ENCODE assay signal across 8 cellular contexts in genomic region chr3:107753494-107753893, GRCh38.
DNase-seq lines count a peak whose midpoint lies in the region; ATAC-seq, FAIRE-seq and TF ChIP-seq lines count a peak whose summit lies in the region.

No MANE protein-coding gene starts in this region.

- H3K9me3 ChIP-seq in OCI-LY7 (ENCODE audit: low read length) (no peaks in the 10 kb centered on the region), HepG2 (ENCODE audit: low read length) (no peaks in the 10 kb centered on the region), aorta (ENCODE audit: control insufficient read depth, low read length) (no peaks in the 10 kb centered on the region)

- H3K79me2 ChIP-seq in OCI-LY7 (ENCODE audit: insufficient read depth, low read depth, low read length) (no peaks in the 10 kb centered on the region), HepG2 (ENCODE audit: insufficient read depth, low read length) (no peaks in the 10 kb centered on the region)

- CTCF ChIA-PET in OCI-LY7 (lab: Charles Lee; ENCODE audit: unreplicated experiment), result no interaction called here
- CTCF ChIA-PET in HepG2 (lab: Yijun Ruan, JAX; ENCODE audit: low intra/inter-chr PET ratio, low total read pairs), result interaction anchor here (1.5 to 2.1 kb wide), 3 partner anchors 77 to 93 kb away, joined by 4 to 12 read pairs (median 12); no protein-coding TSS in a partner anchor

- H3K36me3 ChIP-seq in OCI-LY7 (ENCODE audit: insufficient read depth, low read length) (no peaks in the 10 kb centered on the region; the same call in 1 of the 2 replicates), HepG2 (replicated peaks in 1 of 2; ENCODE audit: control insufficient read depth in 1 of 2, insufficient read depth in 2 of 2, low read length in 2 of 2) (peaks cover 3 to 6% of the 10 kb centered on the region in 2 experiments; a peak in 4 of 5 replicates), aorta (ENCODE audit: control insufficient read depth in 1 of 2, insufficient read depth in 2 of 2, low read length in 1 of 2) (no peaks in the 10 kb centered on the region)

- H3K9ac ChIP-seq in HepG2 (ENCODE audit: insufficient read depth, low read depth, low read length), result no peak overlapping the region

- no peak overlapping the region for H3K4me3 ChIP-seq in OCI-LY7 (ENCODE audit: low read depth, low read length, poor library complexity, severe bottlenecking)
- no peak overlapping the region for H3K4me3 ChIP-seq in HepG2 (replicated peaks in 1 of 3; ENCODE audit: insufficient read depth in 1 of 3, low read depth in 2 of 3, low read length in 3 of 3)
- no peak overlapping the region for H3K4me3 ChIP-seq in aorta (ENCODE audit: low read length in 2 of 2)

- no peaks in the 10 kb centered on the region for H3K9me2 ChIP-seq in OCI-LY7 (ENCODE audit: insufficient read depth, low read length)

- POLR2A ChIA-PET in OCI-LY7 (lab: Charles Lee) (interaction anchor here (1.0 kb wide), 1 partner anchor 79 kb away, joined by 3 read pairs; no protein-coding TSS in a partner anchor), HepG2 (lab: Yijun Ruan, JAX) (no interaction called here)

- TF ChIP-seq CTCF in OCI-LY7 (conservative IDR thresholded peaks at IDR 0.05; ENCODE audit: low read length) (peak; percentile 63), HepG2 (CRISPR knock-in tag; IDR thresholded peaks at IDR 0.05) (peak; percentile 76)

- H3K4me1 ChIP-seq in OCI-LY7 (ENCODE audit: insufficient read depth, low read length, poor library complexity, severe bottlenecking), result no peaks in the 10 kb centered on the region
- no peaks in the 10 kb centered on the region for H3K4me1 ChIP-seq in HepG2 (ENCODE audit: insufficient read depth, low read length)
- H3K4me1 ChIP-seq in aorta (ENCODE audit: control insufficient read depth in 1 of 2, insufficient read depth in 2 of 2, low read length in 2 of 2), result no peaks in the 10 kb centered on the region

- H2AFZ ChIP-seq in OCI-LY7 (ENCODE audit: low read length) (no peak overlapping the region), HepG2 (ENCODE audit: low read length) (no peak overlapping the region)

- BruUV-seq in OCI-LY7 (replicated peaks; lab: Mats Ljungman, UMichigan) (no TSS peak), HepG2 (replicated peaks; lab: Mats Ljungman, UMichigan) (no TSS peak)

- ATAC-seq in HG03520 (IDR thresholded peaks at IDR 0.05; ENCODE audit: unreplicated experiment), result peak; percentile 51
- peak; percentile 98 for ATAC-seq in HepG2
- ATAC-seq in aorta (ENCODE audit: low FRiP score), result peak; percentile 78

- no peak for FAIRE-seq in HepG2 (lab: Jason Lieb, UNC)

- DNase-seq in activated T-cell treated with anti-CD3 and anti-CD28 coated beads for 24 hours (ENCODE audit: low read depth) (peak; percentile 12), activated T-cell treated with anti-CD3 and anti-CD28 coated beads for 4 hours (no peak), OCI-LY7 (ENCODE audit: low spot score) (peak; percentile 35), cerebellar cortex (ENCODE audit: low spot score) (peak; percentile 56), HepG2 (ENCODE audit: low spot score) (peak; percentile 47), aorta (no peak), T1000 (lab: John Stamatoyannopoulos, UW) (no peak)

- intact Hi-C loops in OCI-LY7 (cut with micrococcal nuclease; ENCODE audit: unreplicated experiment) (loop anchor here (10.0 kb wide), 1 partner anchor 179 kb away; no protein-coding TSS in a partner anchor), HepG2 (cut with micrococcal nuclease; ENCODE audit: unreplicated experiment) (loop anchor here (1.0 to 5.0 kb wide), 3 partner anchors 93 to 516 kb away; no protein-coding TSS in a partner anchor), aorta (cut with DNase I) (loop anchor here (5.0 kb wide), 4 partner anchors 39 to 99 kb away; no protein-coding TSS in a partner anchor)

- TF ChIP-seq EP300 in HepG2 (IDR thresholded peaks at IDR 0.05; ENCODE audit: low read depth in 2 of 2, low read length in 2 of 2) (no peak), HepG2 (CRISPR knock-in tag; IDR thresholded peaks at IDR 0.05; ENCODE audit: borderline replicate concordance) (no peak)

- H3K4me2 ChIP-seq in OCI-LY7 (ENCODE audit: low read length) (no peak overlapping the region), HepG2 (ENCODE audit: low read depth, low read length) (no peak overlapping the region)

- in situ Hi-C loops in HepG2 (cut with HindIII; ENCODE audit: extremely low pct_ligation_motif_present, low pct_unique_long_range_greater_than_20kb), result loop anchor here (10.0 kb wide), 1 partner anchor 91 kb away; no protein-coding TSS in a partner anchor

- 51% methylated on average over 2 of the region's 2 CpGs for WGBS in HepG2 (ENCODE audit: low lambda C conversion rate)
- 15 to 16% methylated on average over 2 of the region's 2 CpGs for WGBS in aorta, 2 donors

- no peak for TF ChIP-seq POLR2A in HepG2 (IDR thresholded peaks at IDR 0.05; ENCODE audit: insufficient read depth in 1 of 2, low read depth in 2 of 2, low read length in 2 of 2)

- H4K20me1 ChIP-seq in OCI-LY7 (ENCODE audit: insufficient read depth, low read length) (peaks cover 6% of the 10 kb centered on the region; the same call in 1 of the 2 replicates), HepG2 (ENCODE audit: insufficient read depth, low read length) (no peaks in the 10 kb centered on the region)

- H3K27ac ChIP-seq in OCI-LY7 (ENCODE audit: low read depth, low read length, poor library complexity, severe bottlenecking) (no peak overlapping the region), HepG2 (ENCODE audit: extremely low read length, insufficient read depth, low read length) (no peak overlapping the region), aorta (ENCODE audit: low read depth in 1 of 2, low read length in 2 of 2) (no peak overlapping the region)

- H3K27me3 ChIP-seq in HepG2 (ENCODE audit: control insufficient read depth in 1 of 2, insufficient read depth in 2 of 2, low read length in 2 of 2), result no peaks in the 10 kb centered on the region
- no peaks in the 10 kb centered on the region for H3K27me3 ChIP-seq in aorta (ENCODE audit: control insufficient read depth in 1 of 2, insufficient read depth in 2 of 2, low read length in 1 of 2)

- TF ChIP-seq RAD21 in HepG2 (CRISPR knock-in tag; IDR thresholded peaks at IDR 0.05), result 0 out of 2 replicates have a peak, but pooled peaks have one; percentile 39

TF ChIP-seq in HepG2, 621 proteins besides CTCF, POLR2A, EP300 and RAD21:
- TF ChIP-seq ZNF646 (CRISPR knock-in tag; IDR thresholded peaks at IDR 0.05), result 0 out of 2 replicates have a peak, but pooled peaks have one; percentile 39
- TF ChIP-seq, protein P1, sequence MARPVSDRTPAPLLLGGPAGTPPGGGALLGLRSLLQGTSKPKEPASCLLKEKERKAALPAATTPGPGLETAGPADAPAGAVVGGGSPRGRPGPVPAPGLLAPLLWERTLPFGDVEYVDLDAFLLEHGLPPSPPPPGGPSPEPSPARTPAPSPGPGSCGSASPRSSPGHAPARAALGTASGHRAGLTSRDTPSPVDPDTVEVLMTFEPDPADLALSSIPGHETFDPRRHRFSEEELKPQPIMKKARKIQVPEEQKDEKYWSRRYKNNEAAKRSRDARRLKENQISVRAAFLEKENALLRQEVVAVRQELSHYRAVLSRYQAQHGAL (CRISPR knock-in tag; IDR thresholded peaks at IDR 0.05; ENCODE audit: not compliant biosample characterization), result no peak
- peak; percentile 28; the same call in 1 of the 2 replicates for TF ChIP-seq ZNF768 (CRISPR knock-in tag; IDR thresholded peaks at IDR 0.05)
- TF ChIP-seq STAG1 (CRISPR knock-in tag; IDR thresholded peaks at IDR 0.05), result peak; percentile 65
- peak; percentile 50; the same call in 1 of the 2 replicates for TF ChIP-seq SMC3 (IDR thresholded peaks at IDR 0.05; ENCODE audit: low read length)
TF ChIP-seq in HepG2: peak in this region for 4.

Comparison
In these comparisons a context has a peak if more than half of its experiments do, and no peak if none do; other contexts are left out.
1. DNase-seq: peak in activated T-cell treated with anti-CD3 and anti-CD28 coated beads for 24 hours (single experiment), OCI-LY7 (single experiment), cerebellar cortex (single experiment) and HepG2 (single experiment); none in activated T-cell treated with anti-CD3 and anti-CD28 coated beads for 4 hours (single experiment), aorta (0 of 2) and T1000 (single experiment).
2. Peak in every context shown above with its lines, with median percentiles within 50 percentile points of each other: ATAC-seq.